ENCODE assay signal across 23 cellular contexts in genomic region chr16:3638916-3639644, GRCh38. TPM values are rescaled to one million over a fixed set of nuclear protein-coding genes. Genes with fewer than 3 reads are reported as not detected.
A peak's percentile ranks its signal among the peaks of the same experiment; 100 is the strongest.
DNase-seq lines count a peak whose midpoint lies in the region; ATAC-seq and TF ChIP-seq lines count a peak whose summit lies in the region.
"Had no signal": no experiment of that assay in that cellular context is flagged by ENCODE, and none has a peak within 500 bp of the region (broad histone marks: within the 10 kb centered on the region; RNA-seq: fewer than 3 reads in every experiment).

No MANE protein-coding gene starts in this region.

- H3K27me3 Mint-ChIP-seq in activated T-cell treated with anti-CD3 and anti-CD28 coated beads, Interleukin-2, amount 50 U/mL, for 72 hours (ENCODE audit: low read depth) = no peaks in the 10 kb centered on the region
- H3K27me3 Mint-ChIP-seq in activated T-cell treated with anti-CD3 and anti-CD28 coated beads, Interleukin-2, amount 50 U/mL, for 4 hours (ENCODE audit: low read depth) = no peaks in the 10 kb centered on the region
- H3K27me3 Mint-ChIP-seq: activated B cell treated with CpG ODN at 0.5 μM for 24 hours; naive thymus-derived CD4-positive, alpha-beta T cell had no signal

- H3K9ac ChIP-seq in HUES64 (ENCODE audit: low read depth, low read length) (no peak overlapping the region), mammary epithelial cell (ENCODE audit: insufficient read depth, low read length) (no peak overlapping the region)

- H3K27ac Mint-ChIP-seq in activated T-cell treated with anti-CD3 and anti-CD28 coated beads, Interleukin-2, amount 50 U/mL, for 72 hours = peak overlapping the region; percentile 35
- H3K27ac Mint-ChIP-seq: activated B cell treated with CpG ODN at 0.5 μM for 24 hours; stimulated activated effector memory CD8-positive, alpha-beta T cell treated with anti-CD3 and anti-CD28 coated beads, Interleukin-12 subunit alpha, Interleukin-12 subunit beta, amount 100 ng/mL, for 72 hours had no signal

- H4K20me1 ChIP-seq in mammary epithelial cell (ENCODE audit: insufficient read depth, low read length) = no peaks in the 10 kb centered on the region

- dilution Hi-C loops in mammary epithelial cell (cut with HindIII; ENCODE audit: low sequenced_read_pairs) = no loop called here

- H3K9me3 ChIP-seq in HUES64 (ENCODE audit: insufficient read depth, low read depth, low read length) = no peaks in the 10 kb centered on the region
- no peaks in the 10 kb centered on the region for H3K9me3 ChIP-seq in mammary epithelial cell (replicated peaks; ENCODE audit: insufficient read depth, low read length)
- H3K9me3 ChIP-seq: suprapubic skin had no signal

- H3K4me1 ChIP-seq in HUES64 (ENCODE audit: insufficient read depth, low read length) (peaks cover 32% of the 10 kb centered on the region), mammary epithelial cell (ENCODE audit: insufficient read depth, low read length) (peaks cover 12% of the 10 kb centered on the region)

- peak overlapping the region in 1 of 2 donors; percentile 7 for H3K4me3 Mint-ChIP-seq in activated T-cell treated with anti-CD3 and anti-CD28 coated beads, Interleukin-2, amount 50 U/mL, for 72 hours
- H3K4me3 Mint-ChIP-seq in activated T-cell treated with anti-CD3 and anti-CD28 coated beads, Interleukin-2, amount 50 U/mL, for 4 hours = no peak overlapping the region
- H3K4me3 Mint-ChIP-seq: activated B cell treated with CpG ODN at 0.5 μM for 24 hours; stimulated activated effector memory CD8-positive, alpha-beta T cell treated with anti-CD3 and anti-CD28 coated beads, Interleukin-12 subunit alpha, Interleukin-12 subunit beta, amount 100 ng/mL, for 72 hours had no signal

- H3K4me2 ChIP-seq in mammary epithelial cell (ENCODE audit: insufficient read depth, low read depth, low read length) = no peak overlapping the region
- H3K4me2 ChIP-seq: smooth muscle cell had no signal

- CTCF ChIA-PET in mammary epithelial cell (lab: Charles Lee; ENCODE audit: low non-redundant PET) = interaction anchor here (0.7 kb wide), 1 partner anchor 78 kb away, joined by 5 read pairs; no protein-coding TSS in a partner anchor

- H2AFZ ChIP-seq in mammary epithelial cell (ENCODE audit: low read depth, low read length) = no peak overlapping the region

- in situ Hi-C loops in mammary epithelial cell (cut with MboI; ENCODE audit: low sequenced_read_pairs in 2 of 2) = no loop called here

- H3K79me2 ChIP-seq in mammary epithelial cell (ENCODE audit: insufficient read depth, low read length) = no peaks in the 10 kb centered on the region

- 85% methylated on average over 12 of the region's 13 CpGs for WGBS in HUES64
- 88% methylated on average over 13 of the region's 13 CpGs for WGBS in mammary epithelial cell (ENCODE audit: low coverage, missing lambda C conversion rate)

- no peak for ATAC-seq in activated T-cell treated with anti-CD3 and anti-CD28 coated beads, Interleukin-2, amount 50 U/mL, for 72 hours (replicated peaks in 1 of 2)
- no peak for ATAC-seq in activated T-cell treated with anti-CD3 and anti-CD28 coated beads, Interleukin-2, amount 50 U/mL, for 4 hours
- ATAC-seq: left lobe of liver; naive thymus-derived CD4-positive, alpha-beta T cell; stimulated activated effector memory CD8-positive, alpha-beta T cell treated with anti-CD3 and anti-CD28 coated beads, Interleukin-12 subunit alpha, Interleukin-12 subunit beta, amount 100 ng/mL, for 72 hours had no signal

- peak overlapping the region; percentile 47; the same call in 1 of the 2 replicates for H3K27ac ChIP-seq in HUES64 (ENCODE audit: low read depth, low read length)
- no peak overlapping the region for H3K27ac ChIP-seq in mammary epithelial cell (ENCODE audit: insufficient read depth, low read depth, low read length)
- H3K27ac ChIP-seq: suprapubic skin had no signal

- DNase-seq in activated T-cell treated with anti-CD3 and anti-CD28 coated beads, Interleukin-2, amount 50 U/mL, for 72 hours = no peak
- no peak for DNase-seq in activated T-cell treated with anti-CD3 and anti-CD28 coated beads, Interleukin-2, amount 50 U/mL, for 4 hours
- peak; percentile 16 for DNase-seq in iPS-NIHi7 (ENCODE audit: extremely low spot score)
- DNase-seq in stimulated activated CD8-positive, alpha-beta memory T cell treated with anti-CD3 and anti-CD28 coated beads, Interleukin-4, amount 100 ng/mL, for 48 hours = peak; percentile 16
- no peak for DNase-seq in central memory CD4-positive, alpha-beta T cell
- DNase-seq in mammary epithelial cell = no peak
- DNase-seq in SKM-1 treated with dmso at 0.1 percent for 144 hours (lab: John Stamatoyannopoulos, UW; ENCODE audit: unreplicated experiment) = no peak
- DNase-seq: activated B cell treated with CpG ODN at 0.5 μM for 24 hours; activated CD4-positive, alpha-beta T cell treated with anti-CD3 and anti-CD28 coated beads, Interleukin-2, amount 50 U/mL, for 48 hours; activated naive CD4-positive, alpha-beta T cell treated with anti-CD3 and anti-CD28 coated beads, Interleukin-2, amount 50 U/mL, for 16 hours; DND-41; HCEC 1CT; mesendoderm; naive thymus-derived CD4-positive, alpha-beta T cell; NCI-H1048; NCI-H1694 treated with DMSO at 0.1 percent for 48 hours; RPMI8226; T1000 had no signal

- H3K4me3 ChIP-seq in HUES64 (ENCODE audit: low read length) (no peak overlapping the region), mammary epithelial cell (replicated peaks in 1 of 3; ENCODE audit: insufficient read depth in 1 of 3, low read depth in 2 of 3, low read length in 3 of 3) (no peak overlapping the region)
- H3K4me3 ChIP-seq: smooth muscle cell, suprapubic skin had no signal

- H3K36me3 ChIP-seq in HUES64 (ENCODE audit: insufficient read depth, low read length) (no peaks in the 10 kb centered on the region), mammary epithelial cell (ENCODE audit: insufficient read depth, low read length) (no peaks in the 10 kb centered on the region)

- TF ChIP-seq CTCF in mammary epithelial cell (conservative IDR thresholded peaks at IDR 0.05 in 1 of 2, IDR thresholded peaks at IDR 0.05 in 1 of 2; ENCODE audit: extremely low read depth in 1 of 2, insufficient read depth in 1 of 2, low read depth in 1 of 2, low read length in 2 of 2) = no peak

- BruUV-seq in mammary epithelial cell (replicated peaks; lab: Mats Ljungman, UMichigan) = no TSS peak

- H3K36me3 Mint-ChIP-seq in activated T-cell treated with anti-CD3 and anti-CD28 coated beads, Interleukin-2, amount 50 U/mL, for 72 hours (ENCODE audit: insufficient read depth in 2 of 2) = peaks cover 3% of the 10 kb centered on the region in 2 donors
- peaks cover 2% of the 10 kb centered on the region for H3K36me3 Mint-ChIP-seq in activated T-cell treated with anti-CD3 and anti-CD28 coated beads, Interleukin-2, amount 50 U/mL, for 4 hours (ENCODE audit: insufficient read depth)

- intact Hi-C loops in mammary epithelial cell (cut with micrococcal nuclease) = no loop called here

- peaks cover 31% of the 10 kb centered on the region for H3K4me1 Mint-ChIP-seq in activated T-cell treated with anti-CD3 and anti-CD28 coated beads, Interleukin-2, amount 50 U/mL, for 72 hours (ENCODE audit: low read depth)
- peaks cover 27% of the 10 kb centered on the region for H3K4me1 Mint-ChIP-seq in activated T-cell treated with anti-CD3 and anti-CD28 coated beads, Interleukin-2, amount 50 U/mL, for 4 hours (ENCODE audit: low read depth)

- H3K9me3 Mint-ChIP-seq in activated T-cell treated with anti-CD3 and anti-CD28 coated beads, Interleukin-2, amount 50 U/mL, for 72 hours = peaks cover 0 to 3% of the 10 kb centered on the region in 2 donors
- H3K9me3 Mint-ChIP-seq in activated T-cell treated with anti-CD3 and anti-CD28 coated beads, Interleukin-2, amount 50 U/mL, for 4 hours = no peaks in the 10 kb centered on the region
- H3K9me3 Mint-ChIP-seq: activated B cell treated with CpG ODN at 0.5 μM for 24 hours; naive thymus-derived CD4-positive, alpha-beta T cell; stimulated activated effector memory CD8-positive, alpha-beta T cell treated with anti-CD3 and anti-CD28 coated beads, Interleukin-12 subunit alpha, Interleukin-12 subunit beta, amount 100 ng/mL, for 72 hours had no signal

- no peaks in the 10 kb centered on the region for H3K27me3 ChIP-seq in HUES64 (ENCODE audit: insufficient read depth, low read length)
- no peaks in the 10 kb centered on the region for H3K27me3 ChIP-seq in mammary epithelial cell (ENCODE audit: insufficient read depth, low read length)
- H3K27me3 ChIP-seq: suprapubic skin had no signal

RNA-seq across cellular contexts. Expression of gene DNASE1, which starts 15.4 kb away (rescaled TPM):
- 10 to 100 TPM; 19.4 to 21.3 TPM for total RNA-seq in activated T-cell treated with anti-CD3 and anti-CD28 coated beads, Interleukin-2, amount 50 U/mL, for 72 hours
- total RNA-seq in activated T-cell treated with anti-CD3 and anti-CD28 coated beads, Interleukin-2, amount 50 U/mL, for 4 hours = 1 to 10 TPM; 3.7 to 4.2 (median 3.9) TPM
- polyA plus RNA-seq in HUES64 (2013, experiment 1 of 2) = 6.6 TPM
- 6.9 TPM for polyA plus RNA-seq in HUES64 (2013, experiment 2 of 2)
- 10 to 100 TPM; 11.1 to 13.8 TPM for total RNA-seq in mammary epithelial cell
- 4.0 TPM for polyA plus RNA-seq in mammary epithelial cell
- not detected for polyA minus RNA-seq in mammary epithelial cell

RNA-seq across cellular contexts. Expression of gene SLX4, which starts 27.7 kb away (rescaled TPM):
- total RNA-seq in activated T-cell treated with anti-CD3 and anti-CD28 coated beads, Interleukin-2, amount 50 U/mL, for 72 hours = 10 to 100 TPM; 12.6 to 15.7 TPM
- total RNA-seq in activated T-cell treated with anti-CD3 and anti-CD28 coated beads, Interleukin-2, amount 50 U/mL, for 4 hours = 1 to 10 TPM; 7.6 to 9.1 (median 8.6) TPM
- polyA plus RNA-seq in HUES64 (2013, experiment 1 of 2) = 6.0 TPM
- 7.0 TPM for polyA plus RNA-seq in HUES64 (2013, experiment 2 of 2)
- total RNA-seq in mammary epithelial cell = 1 to 10 TPM; 6.2 to 8.7 TPM
- 1.2 TPM for polyA plus RNA-seq in mammary epithelial cell
- polyA minus RNA-seq in mammary epithelial cell = 4.3 TPM

Comparison
In these comparisons a context has a peak if more than half of its experiments do, and no peak if none do; other contexts are left out.
1. DNase-seq: peak in iPS-NIHi7 (single experiment) and stimulated activated CD8-positive, alpha-beta memory T cell treated with anti-CD3 and anti-CD28 coated beads, Interleukin-4, amount 100 ng/mL, for 48 hours (single experiment); none in activated T-cell treated with anti-CD3 and anti-CD28 coated beads, Interleukin-2, amount 50 U/mL, for 72 hours (0 of 2), activated T-cell treated with anti-CD3 and anti-CD28 coated beads, Interleukin-2, amount 50 U/mL, for 4 hours (single experiment), central memory CD4-positive, alpha-beta T cell (single experiment), mammary epithelial cell (single experiment) and SKM-1 treated with dmso at 0.1 percent for 144 hours (single experiment).